11 cellular contexts compared by ENCODE assay signal in the genomic region with DNA sequence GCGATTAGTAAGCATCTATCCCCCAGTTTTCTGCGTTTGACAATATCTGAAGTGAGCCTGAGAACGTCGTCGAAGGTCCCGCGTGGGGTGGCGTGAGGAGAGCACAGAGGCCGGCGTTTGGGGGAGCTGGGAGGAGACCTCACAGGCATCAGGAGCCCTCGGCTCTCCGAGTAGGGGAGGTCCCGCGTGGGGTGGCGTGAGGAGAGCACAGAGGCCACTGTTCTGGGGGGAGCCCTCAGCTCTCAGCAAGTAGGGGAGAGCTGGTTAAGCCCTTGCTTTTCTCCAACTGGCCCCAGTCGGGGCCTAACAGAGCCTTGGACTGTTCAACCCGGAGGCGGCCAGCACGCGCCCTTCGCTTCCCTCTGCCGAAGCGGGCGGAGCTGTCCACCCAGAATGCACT.
"Had no signal": no experiment of that assay in that cellular context is flagged by ENCODE, and none has a peak within 500 bp of the region (broad histone marks: within the 10 kb centered on the region; RNA-seq: fewer than 3 reads in every experiment).

No MANE protein-coding gene starts in this region.

- ATAC-seq: gastroesophageal sphincter; naive thymus-derived CD4-positive, alpha-beta T cell had no signal

- H3K9me3 ChIP-seq: adrenal gland, gastroesophageal sphincter, neutrophil, right atrium auricular region had no signal

- DNase-seq: activated CD4-positive, alpha-beta T cell treated with anti-CD3 and anti-CD28 coated beads for 48 hours; dermis blood vessel endothelial cell; naive thymus-derived CD4-positive, alpha-beta T cell; stimulated activated CD4-positive, alpha-beta T cell treated with anti-CD3 and anti-CD28 coated beads, Interleukin-2, amount 100 ng/mL, for 24 hours; stimulated activated naive CD4-positive, alpha-beta T cell; T-helper 9 cell had no signal

- H3K4me1 ChIP-seq: adrenal gland had no signal

- H3K4me3 ChIP-seq: adrenal gland, gastroesophageal sphincter, right atrium auricular region had no signal

- FAIRE-seq: keratinocyte had no signal

- H3K27ac ChIP-seq: adrenal gland, gastroesophageal sphincter, neutrophil, right atrium auricular region had no signal

- H3K27me3 ChIP-seq: adrenal gland, right atrium auricular region had no signal
